Comparison of ENCODE assay signal across 23 cellular contexts in the genomic region with DNA sequence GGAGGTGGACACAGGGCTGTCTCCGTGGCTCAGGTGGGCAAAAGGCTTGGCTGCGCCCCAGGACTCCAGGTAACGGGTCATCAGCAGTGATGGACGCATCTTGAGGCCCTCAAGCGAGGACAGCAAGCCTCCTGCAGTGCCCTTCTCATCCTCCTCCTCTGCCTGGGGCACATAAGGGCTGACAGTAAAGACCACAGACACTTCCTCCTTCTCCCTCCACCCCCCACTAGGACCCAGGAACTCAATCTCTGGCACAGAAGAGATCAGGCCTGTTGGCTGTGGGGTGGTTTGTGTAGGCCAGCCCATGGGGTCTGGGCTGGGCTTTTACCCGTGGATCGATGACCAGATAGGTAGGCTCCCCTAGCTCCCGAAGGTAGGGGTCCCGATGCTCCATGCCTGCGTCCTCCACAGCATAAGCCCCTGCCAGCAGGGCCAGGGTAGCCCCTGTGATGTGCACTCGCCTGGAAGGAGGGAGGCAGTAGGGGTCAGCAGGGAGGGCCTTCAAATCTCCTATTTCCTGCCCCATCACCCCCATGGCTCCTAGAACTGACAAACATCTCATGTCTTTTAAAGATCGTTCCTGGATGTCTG. TPM values are rescaled to one million over a fixed set of nuclear protein-coding genes. Genes with fewer than 3 reads are reported as not detected.
A peak's percentile ranks its signal among the peaks of the same experiment; 100 is the strongest.
DNase-seq lines count a peak whose midpoint lies in the region; ATAC-seq and TF ChIP-seq lines count a peak whose summit lies in the region.
"Had no signal": no experiment of that assay in that cellular context is flagged by ENCODE, and none has a peak within 500 bp of the region (broad histone marks: within the 10 kb centered on the region; RNA-seq: fewer than 3 reads in every experiment).

No MANE protein-coding gene starts in this region.

- no peak for TF ChIP-seq CTCF in activated CD8-positive, alpha-beta T cell treated with anti-CD3 and anti-CD28 coated beads for 36 hours (IDR thresholded peaks at IDR 0.05)
- TF ChIP-seq CTCF in neutrophil (IDR thresholded peaks at IDR 0.05) (no peak), Calu3 (IDR thresholded peaks at IDR 0.05; ENCODE audit: unreplicated experiment) (no peak)

- peaks cover 28% of the 10 kb centered on the region for H3K4me1 ChIP-seq in CD4-positive, CD25-positive, alpha-beta regulatory T cell (ENCODE audit: control insufficient read depth, insufficient read depth, low read length, poor library complexity, severe bottlenecking)
- peaks cover 93 to 94% of the 10 kb centered on the region in 2 experiments for H3K4me1 ChIP-seq in neutrophil (ENCODE audit: control insufficient read depth in 1 of 2, insufficient read depth in 1 of 2, low read depth in 1 of 2, low read length in 1 of 2)

- H3K27me3 Mint-ChIP-seq in CD4-positive, CD25-positive, alpha-beta regulatory T cell, result peaks cover 32% of the 10 kb centered on the region
- H3K27me3 Mint-ChIP-seq in activated CD8-positive, alpha-beta T cell treated with anti-CD3 and anti-CD28 coated beads for 36 hours, result peaks cover 18% of the 10 kb centered on the region
- H3K27me3 Mint-ChIP-seq in Calu3 (ENCODE audit: unreplicated experiment), result no peaks in the 10 kb centered on the region

- peaks cover 4% of the 10 kb centered on the region for H3K27me3 ChIP-seq in CD4-positive, CD25-positive, alpha-beta regulatory T cell (ENCODE audit: control insufficient read depth, insufficient read depth, low read length)
- H3K27me3 ChIP-seq in neutrophil, result peaks cover 4% of the 10 kb centered on the region
- H3K27me3 ChIP-seq: MG63 had no signal

- H3K36me3 Mint-ChIP-seq in CD4-positive, CD25-positive, alpha-beta regulatory T cell, result no peaks in the 10 kb centered on the region
- H3K36me3 Mint-ChIP-seq in activated CD8-positive, alpha-beta T cell treated with anti-CD3 and anti-CD28 coated beads for 36 hours (ENCODE audit: low read depth), result no peaks in the 10 kb centered on the region
- peaks cover 8% of the 10 kb centered on the region for H3K36me3 Mint-ChIP-seq in Calu3 (ENCODE audit: insufficient read depth, unreplicated experiment)
- H3K36me3 Mint-ChIP-seq: activated naive CD8-positive, alpha-beta T cell; mesothelial cell of epicardium had no signal

- CTCF ChIA-PET in activated CD8-positive, alpha-beta T cell treated with anti-CD3 and anti-CD28 coated beads for 36 hours (lab: Charles Lee), result interaction anchor here (0.8 to 8.8 kb wide), 7 partner anchors 8 to 112 kb away, joined by 3 to 155 read pairs (median 9); partner anchors contain the start of genes CIDEB, LTB4R, LTB4R2 and RIPK3
- CTCF ChIA-PET in Calu3 (lab: Charles Lee), result interaction anchor here (2.6 kb wide), 1 partner anchor 102 kb away, joined by 12 read pairs; no protein-coding TSS in a partner anchor

- H3K4me3 ChIP-seq in CD4-positive, CD25-positive, alpha-beta regulatory T cell (ENCODE audit: low read depth, low read length), result no peak overlapping the region
- H3K4me3 ChIP-seq in neutrophil (ENCODE audit: low read depth in 1 of 2, low read length in 1 of 2), result peak overlapping the region in 1 of 2 experiments; percentile 36
- H3K4me3 ChIP-seq: GM23248, hepatocyte, left ventricle myocardium inferior, MG63, prostate gland had no signal

- no peaks in the 10 kb centered on the region for H3K9me3 ChIP-seq in CD4-positive, CD25-positive, alpha-beta regulatory T cell (ENCODE audit: control insufficient read depth in 2 of 2, low read length in 2 of 2)
- H3K9me3 ChIP-seq in neutrophil, result no peaks in the 10 kb centered on the region
- H3K9me3 ChIP-seq: left ventricle myocardium inferior, MG63, prostate gland had no signal

- H3K9me3 Mint-ChIP-seq in CD4-positive, CD25-positive, alpha-beta regulatory T cell, result peaks cover 0 to 3% (median 0%) of the 10 kb centered on the region in 7 donors
- H3K9me3 Mint-ChIP-seq in activated CD8-positive, alpha-beta T cell treated with anti-CD3 and anti-CD28 coated beads for 36 hours, result no peaks in the 10 kb centered on the region
- H3K9me3 Mint-ChIP-seq in Calu3 (ENCODE audit: low read depth, unreplicated experiment), result no peaks in the 10 kb centered on the region
- H3K9me3 Mint-ChIP-seq: activated T-cell treated with anti-CD3 and anti-CD28 coated beads, Interleukin-2, amount 50 U/mL, for 72 hours; mesothelial cell of epicardium; neural crest cell had no signal

- H3K27ac Mint-ChIP-seq in CD4-positive, CD25-positive, alpha-beta regulatory T cell, result peak overlapping the region in 2 of 3 donors; percentile 39 to 79
- peak overlapping the region; percentile 61 for H3K27ac Mint-ChIP-seq in activated CD8-positive, alpha-beta T cell treated with anti-CD3 and anti-CD28 coated beads for 36 hours
- no peak overlapping the region for H3K27ac Mint-ChIP-seq in Calu3 (ENCODE audit: unreplicated experiment)
- H3K27ac Mint-ChIP-seq: activated naive CD8-positive, alpha-beta T cell; activated T-cell treated with anti-CD3 and anti-CD28 coated beads, Interleukin-2, amount 50 U/mL, for 72 hours; mesothelial cell of epicardium had no signal

- DNase-seq in CD4-positive, CD25-positive, alpha-beta regulatory T cell, result no peak
- DNase-seq in Kasumi-1 (lab: John Stamatoyannopoulos, UW), result peak; percentile 50 to 73
- DNase-seq in activated CD8-positive, alpha-beta T cell treated with anti-CD3 and anti-CD28 coated beads for 36 hours, result no peak
- DNase-seq in Calu3, result no peak
- no peak for DNase-seq in midbrain (lab: John Stamatoyannopoulos, UW)
- DNase-seq: foreskin fibroblast, left ventricle myocardium inferior, MG63, NCI-H1694 treated with DMSO at 0.1 percent for 48 hours, NCI-H2171 treated with DMSO at 0.1 percent for 48 hours, NCI-H526 had no signal

- POLR2A ChIA-PET in activated CD8-positive, alpha-beta T cell treated with anti-CD3 and anti-CD28 coated beads for 36 hours (lab: Charles Lee), result interaction anchor here (0.7 to 8.5 kb wide), 3 partner anchors 11 to 101 kb away, joined by 3 to 82 read pairs (median 4); partner anchors contain the start of genes CBLN3 and KHNYN

- H3K4me3 Mint-ChIP-seq in CD4-positive, CD25-positive, alpha-beta regulatory T cell, result no peak overlapping the region
- H3K4me3 Mint-ChIP-seq in activated CD8-positive, alpha-beta T cell treated with anti-CD3 and anti-CD28 coated beads for 36 hours, result no peak overlapping the region
- no peak overlapping the region for H3K4me3 Mint-ChIP-seq in Calu3 (ENCODE audit: low read depth, unreplicated experiment)
- H3K4me3 Mint-ChIP-seq: activated naive CD8-positive, alpha-beta T cell; activated T-cell treated with anti-CD3 and anti-CD28 coated beads, Interleukin-2, amount 50 U/mL, for 72 hours; mesothelial cell of epicardium; neural crest cell had no signal

- peaks cover 6 to 51% (median 18%) of the 10 kb centered on the region in 4 donors for H3K4me1 Mint-ChIP-seq in CD4-positive, CD25-positive, alpha-beta regulatory T cell
- H3K4me1 Mint-ChIP-seq in activated CD8-positive, alpha-beta T cell treated with anti-CD3 and anti-CD28 coated beads for 36 hours (ENCODE audit: low read depth), result peaks cover 40% of the 10 kb centered on the region
- H3K4me1 Mint-ChIP-seq in Calu3 (ENCODE audit: low read depth, unreplicated experiment), result peaks cover 15% of the 10 kb centered on the region

- intact Hi-C loops in activated CD8-positive, alpha-beta T cell treated with anti-CD3 and anti-CD28 coated beads for 36 hours (cut with micrococcal nuclease), result no loop called here
- intact Hi-C loops in Calu3 (cut with micrococcal nuclease; ENCODE audit: unreplicated experiment), result no loop called here

- ATAC-seq in CD4-positive, CD25-positive, alpha-beta regulatory T cell (ENCODE audit: low read depth in 2 of 2), result no peak
- no peak for ATAC-seq in activated CD8-positive, alpha-beta T cell treated with anti-CD3 and anti-CD28 coated beads for 36 hours
- ATAC-seq in HG02623 (IDR thresholded peaks at IDR 0.05; ENCODE audit: unreplicated experiment), result no peak

- no TSS peak for BruUV-seq in Calu3 (replicated peaks; lab: Mats Ljungman, UMichigan)

- no peak overlapping the region for H3K27ac ChIP-seq in CD4-positive, CD25-positive, alpha-beta regulatory T cell (ENCODE audit: insufficient read depth, low read length, poor library complexity, severe bottlenecking)
- peak overlapping the region; percentile 91 for H3K27ac ChIP-seq in neutrophil
- H3K27ac ChIP-seq: epithelial cell of prostate, GM23248, hepatocyte, left ventricle myocardium inferior, prostate gland had no signal

- no peaks in the 10 kb centered on the region for H3K36me3 ChIP-seq in CD4-positive, CD25-positive, alpha-beta regulatory T cell (ENCODE audit: control insufficient read depth, insufficient read depth, low read length)
- H3K36me3 ChIP-seq in neutrophil, result peaks cover 5% of the 10 kb centered on the region
- H3K36me3 ChIP-seq: MG63, prostate gland had no signal

RNA-seq across cellular contexts. Expression of gene ADCY4, which starts 5.7 kb away (rescaled TPM):
- 10.7 TPM for total RNA-seq in CD4-positive, CD25-positive, alpha-beta regulatory T cell
- polyA plus RNA-seq in CD4-positive, CD25-positive, alpha-beta regulatory T cell, result under 1 TPM in 2 of 4 donors, not detected in 2; 0.32 to 0.39 TPM
- total RNA-seq in activated CD8-positive, alpha-beta T cell treated with anti-CD3 and anti-CD28 coated beads for 36 hours, result 1 to 10 TPM; 1.3 to 1.5 TPM
- total RNA-seq in Calu3 (2022), result 3.0 and 3.4 TPM in 2 replicates
- total RNA-seq: RPMI7951, SK-MEL-5 had no signal

RNA-seq across cellular contexts. Expression of gene RIPK3, which starts 10.6 kb away (rescaled TPM):
- total RNA-seq in CD4-positive, CD25-positive, alpha-beta regulatory T cell, result 41.2 TPM
- polyA plus RNA-seq in CD4-positive, CD25-positive, alpha-beta regulatory T cell, result 10 to 100 TPM; 14.9 to 24.6 (median 19.4) TPM
- 1 to 10 TPM; 5.9 to 6.5 TPM for total RNA-seq in activated CD8-positive, alpha-beta T cell treated with anti-CD3 and anti-CD28 coated beads for 36 hours
- total RNA-seq in Calu3 (2022), result 11.0 and 12.6 TPM in 2 replicates
- total RNA-seq: neural crest cell, SK-MEL-5 had no signal

RNA-seq across cellular contexts. Expression of gene LTB4R, which starts 17.9 kb away (rescaled TPM):
- 17.5 TPM for total RNA-seq in CD4-positive, CD25-positive, alpha-beta regulatory T cell
- polyA plus RNA-seq in CD4-positive, CD25-positive, alpha-beta regulatory T cell, result 1 to 10 TPM; 3.5 to 7.8 (median 6.3) TPM
- total RNA-seq in activated CD8-positive, alpha-beta T cell treated with anti-CD3 and anti-CD28 coated beads for 36 hours, result 10 to 100 TPM; 11.6 to 11.7 TPM
- 13.4 and 18.7 TPM in 2 replicates for total RNA-seq in Calu3 (2022)

RNA-seq across cellular contexts. Expression of gene LTB4R2, which starts 19.2 kb away (rescaled TPM):
- total RNA-seq in CD4-positive, CD25-positive, alpha-beta regulatory T cell, result 18.1 TPM
- polyA plus RNA-seq in CD4-positive, CD25-positive, alpha-beta regulatory T cell, result 1 to 10 TPM in 3 of 4 donors, under 1 TPM in 1; 1.00 to 2.2 (median 1.7) TPM
- total RNA-seq in activated CD8-positive, alpha-beta T cell treated with anti-CD3 and anti-CD28 coated beads for 36 hours, result 10 to 100 TPM in 1 of 2 experiments, 1 to 10 TPM in 1; 9.6 to 12.0 TPM
- total RNA-seq in Calu3 (2022), result 19.3 and 25.8 TPM in 2 replicates

RNA-seq across cellular contexts. Expression of gene CIDEB, which starts 21.4 kb away (rescaled TPM):
- total RNA-seq in CD4-positive, CD25-positive, alpha-beta regulatory T cell, result 13.2 TPM
- 10 to 100 TPM in 2 of 4 donors, 1 to 10 TPM in 2; 8.9 to 13.6 (median 9.7) TPM for polyA plus RNA-seq in CD4-positive, CD25-positive, alpha-beta regulatory T cell
- total RNA-seq in activated CD8-positive, alpha-beta T cell treated with anti-CD3 and anti-CD28 coated beads for 36 hours, result 10 to 100 TPM; 12.1 to 13.6 TPM
- total RNA-seq in Calu3 (2022), result 0.17 TPM in 1 of 2 replicates, not detected in the other
- total RNA-seq: mesothelial cell of epicardium, neural crest cell, RPMI7951 had no signal

Comparison
In these comparisons a context has a peak if more than half of its experiments do, and no peak if none do; other contexts are left out.
1. DNase-seq: peak in Kasumi-1 (2 of 2); none in CD4-positive, CD25-positive, alpha-beta regulatory T cell (0 of 3), activated CD8-positive, alpha-beta T cell treated with anti-CD3 and anti-CD28 coated beads for 36 hours (single experiment), Calu3 (single experiment) and midbrain (single experiment).